1 cellular context compared by ENCODE assay signal in the genomic region with DNA sequence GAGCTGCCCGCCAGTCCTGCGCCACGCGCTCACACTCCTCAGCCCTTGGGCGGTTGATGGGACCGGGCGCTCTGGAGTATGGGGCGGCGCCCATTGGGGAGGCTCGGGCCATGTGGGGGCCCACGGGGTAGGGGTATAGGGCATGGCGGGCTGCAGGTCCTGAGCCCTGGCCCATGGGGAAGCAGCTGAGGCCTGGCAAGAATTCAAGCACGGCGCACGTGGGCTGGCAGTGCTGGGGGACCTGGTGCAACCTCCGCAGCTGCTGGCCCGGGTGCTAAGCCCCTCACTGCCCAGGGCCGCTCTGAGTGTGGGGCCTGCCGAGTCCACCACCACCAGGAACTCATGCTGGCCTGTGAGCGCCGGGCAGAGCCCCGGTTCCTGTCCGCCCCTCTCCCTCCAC.
TF ChIP-seq lines count a peak whose summit lies in the region.

No MANE protein-coding gene starts in this region.

TF ChIP-seq in H1, 55 proteins besides CTCF, POLR2A, EP300 and RAD21 (continued from another document):
- TF ChIP-seq CTBP2 (IDR thresholded peaks at IDR 0.05; ENCODE audit: borderline replicate concordance, insufficient read depth, insufficient read length, low read length) (no peak), RFX5 (IDR thresholded peaks at IDR 0.05; ENCODE audit: borderline replicate concordance, low read depth, low read length) (no peak), EZH2 (IDR thresholded peaks at IDR 0.05; ENCODE audit: low read depth, low read length, severe bottlenecking) (no peak), RNF2 (IDR thresholded peaks at IDR 0.05; ENCODE audit: borderline replicate concordance, low read depth, low read length, missing control alignments, poor library complexity, severe bottlenecking) (no peak), SP4 (IDR thresholded peaks at IDR 0.05; ENCODE audit: low read length) (no peak), HDAC6 (IDR thresholded peaks at IDR 0.05; ENCODE audit: low read depth, low read length) (no peak), ZNF274 (IDR thresholded peaks at IDR 0.05; ENCODE audit: borderline replicate concordance, extremely low read depth, low read length) (no peak), HDAC2 (IDR thresholded peaks at IDR 0.05; ENCODE audit: borderline replicate concordance in 1 of 2, low read depth in 2 of 2, low read length in 2 of 2) (no peak), POU5F1 (IDR thresholded peaks at IDR 0.05; ENCODE audit: low read depth, low read length) (no peak)
